Comparison of ENCODE assay signal across 8 cellular contexts in genomic region chr9:129111143-129111761, GRCh38. TPM values are rescaled to one million over a fixed set of nuclear protein-coding genes. Genes with fewer than 3 reads are reported as not detected.
DNase-seq lines count a peak whose midpoint lies in the region; ATAC-seq and TF ChIP-seq lines count a peak whose summit lies in the region.

Gene PTPA (plus strand): TSS chr9:129111415. CDS start chr9:129111601, 186 bp downstream.

- peak within 1 kb of the TSS; percentile 93 for H3K4me3 Mint-ChIP-seq in activated CD4-positive, alpha-beta T cell treated with anti-CD3 and anti-CD28 coated beads for 36 hours
- peak within 1 kb of the TSS; percentile 94 for H3K4me3 Mint-ChIP-seq in chondrocyte (ENCODE audit: unreplicated experiment)

- H3K9me3 Mint-ChIP-seq in activated CD4-positive, alpha-beta T cell treated with anti-CD3 and anti-CD28 coated beads for 36 hours (ENCODE audit: low read depth) = no peaks in the 10 kb centered on the region
- H3K9me3 Mint-ChIP-seq in chondrocyte (ENCODE audit: low read depth) = no peaks in the 10 kb centered on the region

- ATAC-seq in GM18909 (IDR thresholded peaks at IDR 0.05; ENCODE audit: poor library complexity, unreplicated experiment) (peak; percentile 81), HG03159 (IDR thresholded peaks at IDR 0.05; ENCODE audit: unreplicated experiment) (peak; percentile 77)
- peak; percentile 90 for ATAC-seq in activated CD4-positive, alpha-beta T cell treated with anti-CD3 and anti-CD28 coated beads for 36 hours

- H3K9me3 ChIP-seq in AG04450 (ENCODE audit: control insufficient read depth, insufficient read depth, low read length) = no peaks in the 10 kb centered on the region

- H3K27ac ChIP-seq in AG04450 (ENCODE audit: low read depth, low read length) (peak within 1 kb of the TSS; percentile 84), layer of hippocampus (ENCODE audit: low read depth, low read length) (peak within 1 kb of the TSS; percentile 98)

- DNase-seq in AG04450 (ENCODE audit: low read depth, low spot score) (peak; percentile 53), NCI-H460 (ENCODE audit: extremely low read depth, low read depth) (peak; percentile 82), chondrocyte (ENCODE audit: low spot score) (no peak)
- peak; percentile 93 for DNase-seq in activated CD4-positive, alpha-beta T cell treated with anti-CD3 and anti-CD28 coated beads for 36 hours
- DNase-seq in stimulated activated CD4-positive, alpha-beta T cell treated with anti-CD3 and anti-CD28 coated beads, Interleukin-1b, Interleukin-23, amount 100 ng/mL, for 48 hours = peak; percentile 89

- intact Hi-C loops in activated CD4-positive, alpha-beta T cell treated with anti-CD3 and anti-CD28 coated beads for 36 hours (cut with DNase I, micrococcal nuclease) = loop anchor here (1.0 to 2.0 kb wide), 10 partner anchors 30 to 515 kb away; partner anchors contain the start of genes DOLK (in 1 of the 2), DOLPP1 (in 1 of the 2), LRRC8A (in 1 of the 2) and MIGA2 (in 1 of the 2)

- H3K27me3 ChIP-seq in AG04450 (ENCODE audit: control insufficient read depth, insufficient read depth, low read length) (no peaks in the 10 kb centered on the region), layer of hippocampus (ENCODE audit: control insufficient read depth, insufficient read depth, low read length) (no peaks in the 10 kb centered on the region)

- H3K27ac Mint-ChIP-seq in activated CD4-positive, alpha-beta T cell treated with anti-CD3 and anti-CD28 coated beads for 36 hours = peak within 1 kb of the TSS; percentile 94
- peak within 1 kb of the TSS; percentile 97 for H3K27ac Mint-ChIP-seq in chondrocyte (ENCODE audit: unreplicated experiment)

- no peaks in the 10 kb centered on the region for H3K27me3 Mint-ChIP-seq in activated CD4-positive, alpha-beta T cell treated with anti-CD3 and anti-CD28 coated beads for 36 hours
- no peaks in the 10 kb centered on the region for H3K27me3 Mint-ChIP-seq in chondrocyte (ENCODE audit: low read depth)

- no peaks in the 10 kb centered on the region for H3K36me3 Mint-ChIP-seq in activated CD4-positive, alpha-beta T cell treated with anti-CD3 and anti-CD28 coated beads for 36 hours (ENCODE audit: low read depth)
- H3K36me3 Mint-ChIP-seq in chondrocyte (ENCODE audit: low read depth) = peaks cover 9% of the 10 kb centered on the region

- TF ChIP-seq CTCF in AG04450 (IDR thresholded peaks at IDR 0.05; ENCODE audit: low read depth, low read length) (no peak), chondrocyte (IDR thresholded peaks at IDR 0.05) (no peak)

- H3K4me1 Mint-ChIP-seq in activated CD4-positive, alpha-beta T cell treated with anti-CD3 and anti-CD28 coated beads for 36 hours = peaks cover 39% of the 10 kb centered on the region
- peaks cover 25% of the 10 kb centered on the region for H3K4me1 Mint-ChIP-seq in chondrocyte (ENCODE audit: low read depth)

- POLR2A ChIA-PET in AG04450 (lab: Yijun Ruan, JAX) = interaction anchor here (0.7 kb wide), 1 partner anchor 73 kb away, joined by 3 read pairs; no protein-coding TSS in a partner anchor
- POLR2A ChIA-PET in activated CD4-positive, alpha-beta T cell treated with anti-CD3 and anti-CD28 coated beads for 36 hours (lab: Charles Lee) = interaction anchor here (0.6 kb wide), 1 partner anchor 18 kb away, joined by 8 read pairs; no protein-coding TSS in a partner anchor

- CTCF ChIA-PET in AG04450 (lab: Charles Lee) = interaction anchor here (0.7 to 1.7 kb wide), 2 partner anchors 21 to 25 kb away, joined by 3 to 6 read pairs; no protein-coding TSS in a partner anchor
- CTCF ChIA-PET in activated CD4-positive, alpha-beta T cell treated with anti-CD3 and anti-CD28 coated beads for 36 hours (lab: Charles Lee) = interaction anchor here (0.8 to 1.5 kb wide), 3 partner anchors 20 to 29 kb away, joined by 3 to 4 read pairs (median 3); no protein-coding TSS in a partner anchor

- peak within 1 kb of the TSS; percentile 87 for H3K4me3 ChIP-seq in AG04450 (ENCODE audit: low read depth, low read length)

RNA-seq across cellular contexts. Expression of gene PTPA, which starts in this region (rescaled TPM):
- polyA plus RNA-seq in AG04450 (2011; rRNA removed) = 140 and 159 TPM in 2 replicates
- polyA minus RNA-seq in AG04450 (2011; rRNA and poly(A)+ RNA removed) = 141 and 154 TPM in 2 replicates
- 82.9 and 88.2 TPM in 2 replicates for total RNA-seq in NCI-H460 (2014; rRNA removed; shearing (Covaris generic))
- 87.6 and 91.7 TPM in 2 replicates for polyA plus RNA-seq in NCI-H460 (2014; cell fraction: nucleus; rRNA removed)
- 10 to 100 TPM; 71.9 to 88.0 TPM for total RNA-seq in activated CD4-positive, alpha-beta T cell treated with anti-CD3 and anti-CD28 coated beads for 36 hours
- total RNA-seq in chondrocyte = 133 to 143 TPM (median 143 TPM) in 3 replicates
